In genomic region chr5:176994460-176995121, GRCh38 we compare ENCODE assay signal across 8 cellular contexts. TPM values are rescaled to one million over a fixed set of nuclear protein-coding genes. Genes with fewer than 3 reads are reported as not detected.
DNase-seq lines count a peak whose midpoint lies in the region; ATAC-seq, FAIRE-seq and TF ChIP-seq lines count a peak whose summit lies in the region.

No MANE protein-coding gene starts in this region.

- WGBS in pancreas, 2 donors, result 24 to 25% methylated on average over 7 of the region's 7 CpGs

- H3K4me3 ChIP-seq in epithelial cell of esophagus (ENCODE audit: low read length) (no peak overlapping the region), pancreas (no peak overlapping the region)

- peak overlapping the region in 2 of 4 donors; percentile 53 to 82 for H3K27ac ChIP-seq in pancreas

- H3K27me3 ChIP-seq in pancreas, result no peaks in the 10 kb centered on the region

- peaks cover 3 to 8% (median 5%) of the 10 kb centered on the region in 3 donors for H3K4me1 ChIP-seq in pancreas

- TF ChIP-seq CTCF in epithelial cell of esophagus (IDR thresholded peaks at IDR 0.05; ENCODE audit: insufficient read depth, low read depth, low read length, missing control alignments) (no peak), pancreas (IDR thresholded peaks at IDR 0.05) (no peak)

- peak; percentile 99 for DNase-seq in MV-4-11 (lab: John Stamatoyannopoulos, UW)
- DNase-seq in epithelial cell of esophagus (ENCODE audit: low read depth), result peak; percentile 65
- DNase-seq in pancreas, result peak in 5 of 6 donors; percentile 36 to 69 (median 53)
- no peak for DNase-seq in cerebellum (ENCODE audit: low spot score)
- DNase-seq in activated CD4-positive, alpha-beta T cell treated with anti-CD3 and anti-CD28 coated beads for 1 hour, result no peak

- intact Hi-C loops in pancreas (cut with DNase I), result no loop called here

- no peaks in the 10 kb centered on the region for H3K9me3 ChIP-seq in pancreas

- no peak for FAIRE-seq in pancreas (lab: Jason Lieb, UNC)

- no peaks in the 10 kb centered on the region for H3K36me3 ChIP-seq in pancreas

- ATAC-seq in GM18868 (IDR thresholded peaks at IDR 0.05; ENCODE audit: unreplicated experiment), result peak; percentile 47
- peak; percentile 78 to 91 (median 88) for ATAC-seq in pancreas
- no peak for ATAC-seq in HG03521 (IDR thresholded peaks at IDR 0.05; ENCODE audit: unreplicated experiment)
- no peak for ATAC-seq in HG03108 (IDR thresholded peaks at IDR 0.05; ENCODE audit: unreplicated experiment)

RNA-seq across cellular contexts. Expression of gene UIMC1, which starts 12.0 kb away (rescaled TPM):
- total RNA-seq in pancreas (10 to 100 TPM; 19.9 to 29.5 (median 21.9) TPM), cerebellum (45.5 TPM)
- polyA plus RNA-seq in pancreas, result 10 to 100 TPM; 24.1 to 28.0 TPM

RNA-seq across cellular contexts. Expression of gene ZNF346, which starts 27.9 kb away (rescaled TPM):
- 10 to 100 TPM in 1 of 6 donors, 1 to 10 TPM in 5; 6.9 to 10.4 (median 8.6) TPM for total RNA-seq in pancreas
- 1 to 10 TPM; 4.5 to 6.6 TPM for polyA plus RNA-seq in pancreas
- 36.1 TPM for total RNA-seq in cerebellum

Comparison
In these comparisons a context has a peak if more than half of its experiments do, and no peak if none do; other contexts are left out.
1. ATAC-seq: peak in GM18868 (single experiment) and pancreas (4 of 4); none in HG03521 (single experiment) and HG03108 (single experiment).
2. DNase-seq: peak in MV-4-11 (single experiment), epithelial cell of esophagus (single experiment) and pancreas (5 of 6); none in cerebellum (single experiment) and activated CD4-positive, alpha-beta T cell treated with anti-CD3 and anti-CD28 coated beads for 1 hour (single experiment).